9 cellular contexts compared by ENCODE assay signal in genomic region chr6:26172496-26172958, GRCh38.
A peak's percentile ranks its signal among the peaks of the same experiment; 100 is the strongest.
DNase-seq lines count a peak whose midpoint lies in the region; ATAC-seq, FAIRE-seq and TF ChIP-seq lines count a peak whose summit lies in the region.
"Had no signal": no experiment of that assay in that cellular context is flagged by ENCODE, and none has a peak within 500 bp of the region (broad histone marks: within the 10 kb centered on the region; RNA-seq: fewer than 3 reads in every experiment).

No MANE protein-coding gene starts in this region.

- TF ChIP-seq EP300 in K562 (IDR thresholded peaks at IDR 0.05; ENCODE audit: low read length): no peak

- H3K36me3 ChIP-seq in K562 (ENCODE audit: control insufficient read depth, insufficient read depth, low read length) (peaks cover 6% of the 10 kb centered on the region; the same call in 1 of the 3 replicates), iPS-20b (ENCODE audit: insufficient read depth, low read depth, low read length) (no peaks in the 10 kb centered on the region), small intestine (ENCODE audit: control insufficient read depth in 2 of 2, insufficient read depth in 2 of 2, low read length in 2 of 2) (no peaks in the 10 kb centered on the region)

- H3K9me3 ChIP-seq in K562 (replicated peaks; ENCODE audit: control insufficient read depth, insufficient read depth, low read depth, low read length) (no peaks in the 10 kb centered on the region), iPS-20b (ENCODE audit: insufficient read depth, low read depth, low read length) (no peaks in the 10 kb centered on the region), small intestine (ENCODE audit: control insufficient read depth, low read depth) (no peaks in the 10 kb centered on the region)

- no peak for TF ChIP-seq POLR2A in K562 (conservative IDR thresholded peaks at IDR 0.05)

- peaks cover 85% of the 10 kb centered on the region for H3K79me2 ChIP-seq in K562 (ENCODE audit: control insufficient read depth, insufficient read depth, low read length)

- H3K9ac ChIP-seq in K562 (ENCODE audit: insufficient read depth in 1 of 2, low read depth in 2 of 2, low read length in 2 of 2): peak overlapping the region; percentile 74 to 93
- H3K9ac ChIP-seq in iPS-20b (ENCODE audit: low read depth, low read length): peak overlapping the region; percentile 89

- H3K27me3 ChIP-seq in K562 (ENCODE audit: control insufficient read depth in 2 of 2, insufficient read depth in 2 of 2, low read length in 2 of 2) (no peaks in the 10 kb centered on the region), iPS-20b (ENCODE audit: insufficient read depth, low read length) (no peaks in the 10 kb centered on the region), small intestine (ENCODE audit: control insufficient read depth in 2 of 2, insufficient read depth in 2 of 2, low read length in 2 of 2) (no peaks in the 10 kb centered on the region)

- BruUV-seq in K562 (replicated peaks; lab: Mats Ljungman, UMichigan): TSS peak; percentile 42

- no peaks in the 10 kb centered on the region for H3K9me1 ChIP-seq in K562 (ENCODE audit: control insufficient read depth, insufficient read depth, low read length)

- in situ Hi-C loops in K562 (cut with MboI): no loop called here

- 0% methylated on average over 14 of the region's 14 CpGs for WGBS in K562 (ENCODE audit: insufficient coverage, low coverage, missing lambda C conversion rate)
- WGBS in small intestine, 3 donors: 3 to 7% (median 5%) methylated on average over 14 of the region's 14 CpGs

- FAIRE-seq in K562 (lab: Jason Lieb, UNC): peak; percentile 77
- FAIRE-seq in small intestine (lab: Jason Lieb, UNC): no peak

- intact Hi-C loops in K562 (cut with micrococcal nuclease): loop anchor here (1.0 to 5.0 kb wide), 2 partner anchors 48 to 105 kb away; a partner anchor contains a TSS

- peaks cover 14 to 34% of the 10 kb centered on the region in 2 experiments for H3K4me1 ChIP-seq in K562 (replicated peaks in 1 of 2; ENCODE audit: control insufficient read depth in 2 of 2, insufficient read depth in 2 of 2, low read length in 2 of 2)
- peaks cover 8% of the 10 kb centered on the region; the same call in 1 of the 2 replicates for H3K4me1 ChIP-seq in iPS-20b (ENCODE audit: insufficient read depth, low read length)
- H3K4me1 ChIP-seq in small intestine (ENCODE audit: control insufficient read depth in 2 of 2, insufficient read depth in 1 of 2, low read depth in 1 of 2, low read length in 1 of 2): peaks cover 0 to 3% of the 10 kb centered on the region in 2 donors

- CTCF ChIA-PET in K562 (lab: Yijun Ruan, JAX; ENCODE audit: low intra/inter-chr PET ratio): interaction anchor here (0.7 to 1.1 kb wide), 2 partner anchors 18 to 107 kb away, joined by 3 to 6 read pairs; no protein-coding TSS in a partner anchor

- POLR2A ChIA-PET in K562 (lab: Yijun Ruan, JAX): interaction anchor here (0.7 to 11.9 kb wide), 16 partner anchors 9 to 421 kb away, joined by 3 to 323 read pairs (median 5); a partner anchor contains a TSS

- peak overlapping the region; percentile 77 for H3K4me2 ChIP-seq in K562 (ENCODE audit: insufficient read depth, low read length)

- peak overlapping the region; percentile 35; the same call in 1 of the 2 replicates for H2AFZ ChIP-seq in K562 (ENCODE audit: low read depth, low read length)

- TF ChIP-seq RAD21 in K562 (CRISPR knock-in tag; conservative IDR thresholded peaks at IDR 0.05 in 1 of 2, IDR thresholded peaks at IDR 0.05 in 1 of 2): no peak

- peak; percentile 13 for ATAC-seq in HG02763 (IDR thresholded peaks at IDR 0.05; ENCODE audit: unreplicated experiment)
- peak; percentile 63 for ATAC-seq in K562

- no peaks in the 10 kb centered on the region for H4K20me1 ChIP-seq in K562 (replicated peaks; ENCODE audit: control insufficient read depth, insufficient read depth, low read length)

- TF ChIP-seq CTCF in K562 (IDR thresholded peaks at IDR 0.05 in 2 of 3, conservative IDR thresholded peaks at IDR 0.05 in 1 of 3; ENCODE audit: insufficient read depth in 2 of 3, low read depth in 1 of 3, low read length in 3 of 3): no peak

- DNase-seq in NCI-H1417 (lab: John Stamatoyannopoulos, UW) (peak; percentile 30 to 62 (median 42)), NCI-H1417 treated with DMSO at 0.1 percent for 48 hours (lab: John Stamatoyannopoulos, UW) (no peak), NOMO-1 treated with dmso at 0.1 percent for 144 hours (lab: John Stamatoyannopoulos, UW; ENCODE audit: unreplicated experiment) (peak; percentile 56), K562 (ENCODE audit: extremely low read depth in 1 of 4, low spot score in 3 of 4) (peak in 1 of 4 experiments; percentile 66), small intestine (peak; percentile 63), NCI-H774 (lab: John Stamatoyannopoulos, UW) (no peak)

- H3K27ac ChIP-seq in K562 (ENCODE audit: extremely low read depth, low read depth, low read length) (peak overlapping the region; percentile 79), iPS-20b (ENCODE audit: low read length) (peak overlapping the region; percentile 35), small intestine (ENCODE audit: low read depth in 1 of 2, low read length in 1 of 2) (peak overlapping the region; percentile 92 to 98)
- H3K27ac ChIP-seq: C4-2B had no signal

- H3K4me3 ChIP-seq in K562: peak overlapping the region; percentile 47
- H3K4me3 ChIP-seq in iPS-20b (ENCODE audit: low read length): peak overlapping the region; percentile 86
- H3K4me3 ChIP-seq in small intestine (ENCODE audit: low read depth in 1 of 2, low read length in 2 of 2): peak overlapping the region; percentile 47 to 74

TF ChIP-seq in K562, 482 proteins besides CTCF, POLR2A, EP300 and RAD21 (continues in another document):
- TF ChIP-seq CREB3L1 (IDR thresholded peaks at IDR 0.05; ENCODE audit: borderline replicate concordance, low read depth) (no peak), CBX1 (IDR thresholded peaks at IDR 0.05; ENCODE audit: low read depth) (no peak), ZNF224 (CRISPR knock-in tag; IDR thresholded peaks at IDR 0.05) (no peak), MIER1 (IDR thresholded peaks at IDR 0.05; ENCODE audit: low read depth) (no peak), STAT5A (IDR thresholded peaks at IDR 0.05; ENCODE audit: borderline replicate concordance, low read length) (no peak), KDM2B (CRISPR knock-in tag; IDR thresholded peaks at IDR 0.05) (0 out of 2 replicates have a peak, but pooled peaks have one; percentile 31), DPF2 (IDR thresholded peaks at IDR 0.05) (no peak), BCLAF1 (IDR thresholded peaks at IDR 0.05; ENCODE audit: borderline replicate concordance in 1 of 2, control insufficient read depth in 1 of 2, low read depth in 2 of 2, low read length in 1 of 2) (no peak), FOXP1 (CRISPR knock-in tag; IDR thresholded peaks at IDR 0.05) (no peak), ZNF384 (IDR thresholded peaks at IDR 0.05; ENCODE audit: low read depth, low read length) (peak; percentile 43; the same call in 1 of the 2 replicates), PTBP1 (IDR thresholded peaks at IDR 0.05; ENCODE audit: low read depth, low read length) (no peak), E2F1 (CRISPR knock-in tag; IDR thresholded peaks at IDR 0.05) (no peak), NUFIP1 (IDR thresholded peaks at IDR 0.05; ENCODE audit: partially characterized antibody) (no peak)

Comparison
In these comparisons a context has a peak if more than half of its experiments do, and no peak if none do; other contexts are left out.
1. DNase-seq: peak in NCI-H1417 (3 of 3), NOMO-1 treated with dmso at 0.1 percent for 144 hours (single experiment) and small intestine (single experiment); none in NCI-H1417 treated with DMSO at 0.1 percent for 48 hours (single experiment) and NCI-H774 (single experiment).
2. H3K27ac ChIP-seq: peak in every context shown above with its lines; median percentile 95 in small intestine; 79 in K562; 35 in iPS-20b.
3. Peak in every context shown above with its lines, with median percentiles within 50 percentile points of each other: H3K4me3 ChIP-seq.